In genomic region chr19:21604941-21605548, GRCh38 we compare ENCODE assay signal across 8 cellular contexts.
A peak's percentile ranks its signal among the peaks of the same experiment; 100 is the strongest.
DNase-seq lines count a peak whose midpoint lies in the region; ATAC-seq and TF ChIP-seq lines count a peak whose summit lies in the region.

No MANE protein-coding gene starts in this region.

- TF ChIP-seq CTCF in GM20000 (IDR thresholded peaks at IDR 0.05; ENCODE audit: extremely low read depth, missing control alignments): no peak

- H3K36me3 Mint-ChIP-seq in IgD-negative memory B cell: no peaks in the 10 kb centered on the region
- no peaks in the 10 kb centered on the region for H3K36me3 Mint-ChIP-seq in activated T-helper 2 cell treated with anti-CD3 and anti-CD28 coated beads, Interferon-gamma antibody, Interleukin-2, Interleukin-4, amounts not matched to agents 10 μg/mL and 5 μg/mL and 100 μg/mL, durations not matched to agents 14 hours and 24 hours and 36 hours (ENCODE audit: low read depth)
- no peaks in the 10 kb centered on the region for H3K36me3 Mint-ChIP-seq in stimulated activated effector memory CD8-positive, alpha-beta T cell treated with anti-CD3 and anti-CD28 coated beads, Interleukin-12 subunit alpha, Interleukin-12 subunit beta, amount 100 ng/mL, for 72 hours

- ATAC-seq in stimulated activated effector memory CD8-positive, alpha-beta T cell treated with anti-CD3 and anti-CD28 coated beads, Interleukin-12 subunit alpha, Interleukin-12 subunit beta, amount 100 ng/mL, for 72 hours: no peak
- no peak for ATAC-seq in HG02798 (IDR thresholded peaks at IDR 0.05; ENCODE audit: poor library complexity, unreplicated experiment)

- H3K4me1 Mint-ChIP-seq in IgD-negative memory B cell: peaks cover 3 to 15% (median 12%) of the 10 kb centered on the region in 3 donors
- peaks cover 10% of the 10 kb centered on the region for H3K4me1 Mint-ChIP-seq in activated T-helper 2 cell treated with anti-CD3 and anti-CD28 coated beads, Interferon-gamma antibody, Interleukin-2, Interleukin-4, amounts not matched to agents 10 μg/mL and 5 μg/mL and 100 μg/mL, durations not matched to agents 14 hours and 24 hours and 36 hours (ENCODE audit: low read depth)
- H3K4me1 Mint-ChIP-seq in stimulated activated effector memory CD8-positive, alpha-beta T cell treated with anti-CD3 and anti-CD28 coated beads, Interleukin-12 subunit alpha, Interleukin-12 subunit beta, amount 100 ng/mL, for 72 hours: peaks cover 24% of the 10 kb centered on the region

- no peak overlapping the region for H3K27ac ChIP-seq in iPS-20b (ENCODE audit: low read length)

- intact Hi-C loops in activated T-helper 2 cell treated with anti-CD3 and anti-CD28 coated beads, Interferon-gamma antibody, Interleukin-2, Interleukin-4, amounts not matched to agents 10 μg/mL and 5 μg/mL and 100 μg/mL, durations not matched to agents 14 hours and 24 hours and 36 hours (cut with micrococcal nuclease): no loop called here

- H3K4me1 ChIP-seq in iPS-20b (ENCODE audit: insufficient read depth, low read length): peaks cover 30% of the 10 kb centered on the region

- peak overlapping the region; percentile 55 for H3K4me3 ChIP-seq in iPS-20b (ENCODE audit: low read length)

- no peaks in the 10 kb centered on the region for H3K36me3 ChIP-seq in iPS-20b (ENCODE audit: insufficient read depth, low read depth, low read length)

- H3K9me3 Mint-ChIP-seq in IgD-negative memory B cell: peaks cover 0 to 7% (median 2%) of the 10 kb centered on the region in 3 donors
- H3K9me3 Mint-ChIP-seq in activated T-helper 2 cell treated with anti-CD3 and anti-CD28 coated beads, Interferon-gamma antibody, Interleukin-2, Interleukin-4, amounts not matched to agents 10 μg/mL and 5 μg/mL and 100 μg/mL, durations not matched to agents 14 hours and 24 hours and 36 hours: peaks cover 42% of the 10 kb centered on the region
- no peaks in the 10 kb centered on the region for H3K9me3 Mint-ChIP-seq in stimulated activated effector memory CD8-positive, alpha-beta T cell treated with anti-CD3 and anti-CD28 coated beads, Interleukin-12 subunit alpha, Interleukin-12 subunit beta, amount 100 ng/mL, for 72 hours

- no peak for DNase-seq in activated T-helper 2 cell treated with anti-CD3 and anti-CD28 coated beads, Interferon-gamma antibody, Interleukin-2, Interleukin-4, amounts not matched to agents 10 μg/mL and 5 μg/mL and 100 μg/mL, durations not matched to agents 14 hours and 24 hours and 36 hours (ENCODE audit: low spot score)
- DNase-seq in stimulated activated effector memory CD8-positive, alpha-beta T cell treated with anti-CD3 and anti-CD28 coated beads, Interleukin-12 subunit alpha, Interleukin-12 subunit beta, amount 100 ng/mL, for 72 hours (ENCODE audit: low spot score in 2 of 2): no peak
- no peak for DNase-seq in GM20000 (ENCODE audit: low spot score)
- no peak for DNase-seq in superior temporal gyrus (ENCODE audit: extremely low spot score)
- no peak for DNase-seq in germinal center (ENCODE audit: low spot score)

- H3K9ac ChIP-seq in iPS-20b (ENCODE audit: low read depth, low read length): peak overlapping the region; percentile 40; the same call in 1 of the 2 replicates

- H3K27ac Mint-ChIP-seq in IgD-negative memory B cell: peak overlapping the region in 2 of 3 donors; percentile 7 to 89
- H3K27ac Mint-ChIP-seq in activated T-helper 2 cell treated with anti-CD3 and anti-CD28 coated beads, Interferon-gamma antibody, Interleukin-2, Interleukin-4, amounts not matched to agents 10 μg/mL and 5 μg/mL and 100 μg/mL, durations not matched to agents 14 hours and 24 hours and 36 hours: no peak overlapping the region
- H3K27ac Mint-ChIP-seq in stimulated activated effector memory CD8-positive, alpha-beta T cell treated with anti-CD3 and anti-CD28 coated beads, Interleukin-12 subunit alpha, Interleukin-12 subunit beta, amount 100 ng/mL, for 72 hours: peak overlapping the region; percentile 20

- no peaks in the 10 kb centered on the region for H3K9me3 ChIP-seq in iPS-20b (ENCODE audit: insufficient read depth, low read depth, low read length)

- peak overlapping the region; percentile 79 to 92 (median 90) for H3K4me3 Mint-ChIP-seq in IgD-negative memory B cell
- peak overlapping the region; percentile 72 for H3K4me3 Mint-ChIP-seq in activated T-helper 2 cell treated with anti-CD3 and anti-CD28 coated beads, Interferon-gamma antibody, Interleukin-2, Interleukin-4, amounts not matched to agents 10 μg/mL and 5 μg/mL and 100 μg/mL, durations not matched to agents 14 hours and 24 hours and 36 hours (ENCODE audit: low read depth)
- peak overlapping the region; percentile 63 for H3K4me3 Mint-ChIP-seq in stimulated activated effector memory CD8-positive, alpha-beta T cell treated with anti-CD3 and anti-CD28 coated beads, Interleukin-12 subunit alpha, Interleukin-12 subunit beta, amount 100 ng/mL, for 72 hours

- H3K27me3 Mint-ChIP-seq in IgD-negative memory B cell: no peaks in the 10 kb centered on the region
- H3K27me3 Mint-ChIP-seq in activated T-helper 2 cell treated with anti-CD3 and anti-CD28 coated beads, Interferon-gamma antibody, Interleukin-2, Interleukin-4, amounts not matched to agents 10 μg/mL and 5 μg/mL and 100 μg/mL, durations not matched to agents 14 hours and 24 hours and 36 hours (ENCODE audit: low read depth): no peaks in the 10 kb centered on the region

- H3K27me3 ChIP-seq in iPS-20b (ENCODE audit: insufficient read depth, low read length): peaks cover 17% of the 10 kb centered on the region; the same call in 1 of the 2 replicates
